ENCODE assay signal across 20 cellular contexts in the genomic region with DNA sequence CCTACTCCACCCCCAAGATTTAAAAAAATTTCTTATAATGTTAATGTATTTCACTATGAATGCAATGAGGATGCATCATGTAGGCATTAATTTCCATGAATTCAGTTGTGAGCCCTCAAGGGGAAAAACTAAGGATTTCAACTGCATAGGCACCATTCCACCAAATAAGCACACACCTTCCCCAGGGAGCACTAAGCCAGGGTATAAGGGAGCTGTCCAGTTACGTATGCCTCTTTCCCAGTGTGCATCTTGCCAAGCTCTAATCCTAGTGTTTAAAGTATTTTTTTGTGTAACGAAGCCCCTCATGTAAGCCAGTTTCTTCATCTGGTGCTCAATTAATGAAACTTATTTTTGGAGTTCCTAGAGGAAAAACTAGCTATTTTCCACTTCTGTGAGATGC. TPM values are rescaled to one million over a fixed set of nuclear protein-coding genes. Genes with fewer than 3 reads are reported as not detected.
DNase-seq lines count a peak whose midpoint lies in the region; ATAC-seq and TF ChIP-seq lines count a peak whose summit lies in the region.
"Had no signal": no experiment of that assay in that cellular context is flagged by ENCODE, and none has a peak within 500 bp of the region (broad histone marks: within the 10 kb centered on the region; RNA-seq: fewer than 3 reads in every experiment).

No MANE protein-coding gene starts in this region.

- TF ChIP-seq RAD21 in Ishikawa (IDR thresholded peaks at IDR 0.05; ENCODE audit: low read depth), result no peak

- no peak for TF ChIP-seq POLR2A in sigmoid colon (IDR thresholded peaks at IDR 0.05)

- POLR2A ChIA-PET in A673 (lab: Charles Lee; ENCODE audit: low non-redundant PET), result no interaction called here

- H3K4me1 ChIP-seq in A673 (ENCODE audit: insufficient read depth, low read length, poor library complexity, severe bottlenecking), result peaks cover 14% of the 10 kb centered on the region
- peaks cover 0 to 98% (median 76%) of the 10 kb centered on the region in 4 donors for H3K4me1 ChIP-seq in sigmoid colon

- H3K9me3 ChIP-seq in A673 (ENCODE audit: low read depth, low read length, poor library complexity, severe bottlenecking) (no peaks in the 10 kb centered on the region), sigmoid colon (no peaks in the 10 kb centered on the region)
- H3K9me3 ChIP-seq: Caco-2 had no signal

- DNase-seq in A673 (ENCODE audit: low spot score) (peak; percentile 68), coronary artery (ENCODE audit: low spot score) (no peak), sigmoid colon (no peak), NCI-H2227 treated with DMSO at 0.1 percent for 48 hours (lab: John Stamatoyannopoulos, UW) (no peak), mucosa of gallbladder (ENCODE audit: low spot score) (no peak), caudate nucleus (lab: John Stamatoyannopoulos, UW) (no peak)
- DNase-seq: Caco-2; H9; KBM-7; MV-4-11; NCI-H1417; NCI-H187 treated with DMSO at 0.1 percent for 48 hours; NCI-H526 treated with DMSO at 0.1 percent for 48 hours; NK-92 treated with Interleukin-12 subunit alpha and Interleukin-12 subunit beta, amount 100 ng/mL, for 24 hours; SIG-M5 had no signal

- no peak for ATAC-seq in GM21529 (IDR thresholded peaks at IDR 0.05; ENCODE audit: unreplicated experiment)

- intact Hi-C loops in A673 (cut with micrococcal nuclease; ENCODE audit: unreplicated experiment) (no loop called here), sigmoid colon (cut with DNase I) (no loop called here)

- TF ChIP-seq CTCF in A673 (conservative IDR thresholded peaks at IDR 0.05; ENCODE audit: low read depth, low read length) (no peak), coronary artery (IDR thresholded peaks at IDR 0.05) (no peak), sigmoid colon (IDR thresholded peaks at IDR 0.05) (no peak)

- 74 to 77% methylated on average over 2 of the region's 2 CpGs for WGBS in sigmoid colon, 2 donors

- no peaks in the 10 kb centered on the region for H3K27me3 ChIP-seq in A673 (replicated peaks; ENCODE audit: insufficient read depth, low read depth, low read length, poor library complexity)
- no peaks in the 10 kb centered on the region for H3K27me3 ChIP-seq in sigmoid colon

- BruUV-seq in A673 (replicated peaks; lab: Mats Ljungman, UMichigan), result no TSS peak

- H3K27ac ChIP-seq in A673 (ENCODE audit: low read depth, low read length, poor library complexity, severe bottlenecking) (peak overlapping the region; percentile 10), coronary artery (no peak overlapping the region), sigmoid colon (peak overlapping the region in 3 of 4 donors; percentile 3 to 99 (median 36)), caudate nucleus (ENCODE audit: low read depth, low read length) (no peak overlapping the region)
- H3K27ac ChIP-seq: HL-60 had no signal

- no peak overlapping the region for H3K4me3 ChIP-seq in A673 (ENCODE audit: low read depth, low read length, poor library complexity, severe bottlenecking)
- peak overlapping the region; percentile 7 for H3K4me3 ChIP-seq in coronary artery
- H3K4me3 ChIP-seq in sigmoid colon, result no peak overlapping the region

- TF ChIP-seq EP300 in Ishikawa (IDR thresholded peaks at IDR 0.05; ENCODE audit: borderline replicate concordance), result no peak
- TF ChIP-seq EP300 in sigmoid colon (IDR thresholded peaks at IDR 0.05), result no peak

- H3K36me3 ChIP-seq in A673 (ENCODE audit: insufficient read depth, low read length, poor library complexity, severe bottlenecking) (no peaks in the 10 kb centered on the region), sigmoid colon (peaks cover 0 to 8% (median 0%) of the 10 kb centered on the region in 4 donors)

- CTCF ChIA-PET in A673 (lab: Charles Lee), result no interaction called here

TF ChIP-seq in Ishikawa, 13 proteins besides CTCF, POLR2A, EP300 and RAD21:
- peak; percentile 33; the same call in 1 of the 2 replicates for TF ChIP-seq REST (IDR thresholded peaks at IDR 0.05; ENCODE audit: low read depth)
- no peak for TF ChIP-seq FOXM1 (IDR thresholded peaks at IDR 0.05; ENCODE audit: borderline replicate concordance, low read depth)

RNA-seq across cellular contexts. Expression of gene FERMT2, which starts 6.6 kb away (rescaled TPM):
- 38.3 and 48.0 TPM in 2 replicates for total RNA-seq in A673 (2021)
- 100 to 1,000 TPM; 278 to 317 (median 297) TPM for total RNA-seq in sigmoid colon
- 10 to 100 TPM in 2 of 3 donors, 1 to 10 TPM in 1; 3.0 to 21.9 (median 13.8) TPM for polyA plus RNA-seq in sigmoid colon
- 125 TPM for total RNA-seq in mucosa of gallbladder
- total RNA-seq: OCI-LY7 had no signal
- polyA plus RNA-seq: CD14-positive monocyte had no signal

Comparison
In these comparisons a context has a peak if more than half of its experiments do, and no peak if none do; other contexts are left out.
1. H3K27ac ChIP-seq: peak in A673 (single experiment) and sigmoid colon (3 of 4); none in coronary artery (0 of 2) and caudate nucleus (single experiment).